Comparison of ENCODE assay signal across 1 cellular context in the genomic region with DNA sequence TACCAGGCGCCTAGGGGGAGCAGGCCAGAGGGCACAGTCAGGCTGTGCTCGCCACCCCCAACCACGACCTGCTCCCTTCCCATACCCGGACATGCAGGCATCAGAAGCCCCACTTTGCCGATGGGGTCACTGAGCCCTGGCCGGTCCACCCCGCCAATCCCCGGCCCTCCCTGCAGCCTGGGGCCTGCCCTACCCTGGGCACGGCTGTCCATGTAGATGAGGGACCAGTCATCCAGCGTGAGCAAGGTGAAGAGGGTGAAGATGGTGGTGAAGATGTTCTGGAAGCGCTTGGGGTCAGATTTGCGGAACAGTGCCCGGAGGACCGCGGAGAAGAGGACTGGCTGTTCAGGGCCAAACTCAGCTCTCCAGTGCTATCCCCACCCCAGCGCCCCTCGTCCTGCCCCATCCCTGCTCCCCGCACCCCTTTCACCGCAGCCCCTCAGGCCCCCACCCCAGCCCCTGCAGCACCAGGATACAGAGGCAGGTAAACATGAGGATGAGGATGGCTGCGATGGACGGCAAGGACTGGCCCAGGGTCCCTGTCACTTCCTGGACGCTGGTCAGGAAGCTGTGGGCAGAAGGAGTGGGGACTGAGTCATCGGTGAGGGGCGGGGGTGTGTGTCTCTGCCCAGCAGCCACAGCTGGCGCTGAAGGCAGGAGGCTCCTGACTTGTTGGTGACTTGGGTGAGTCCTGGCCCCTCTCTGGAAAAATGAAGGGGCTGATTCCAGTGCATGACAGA.
TF ChIP-seq lines count a peak whose summit lies in the region.

No MANE protein-coding gene starts in this region.

TF ChIP-seq in PFSK-1, 5 proteins besides CTCF, POLR2A, EP300 and RAD21 (continued from another document):
- TF ChIP-seq TAF1 (IDR thresholded peaks at IDR 0.05; ENCODE audit: borderline replicate concordance, insufficient read depth, low read length): no peak
- no peak for TF ChIP-seq SIN3A (IDR thresholded peaks at IDR 0.05; ENCODE audit: borderline replicate concordance, insufficient read depth, low read length)
TF ChIP-seq in PFSK-1: peak in this region for 1.
